In the genomic region with DNA sequence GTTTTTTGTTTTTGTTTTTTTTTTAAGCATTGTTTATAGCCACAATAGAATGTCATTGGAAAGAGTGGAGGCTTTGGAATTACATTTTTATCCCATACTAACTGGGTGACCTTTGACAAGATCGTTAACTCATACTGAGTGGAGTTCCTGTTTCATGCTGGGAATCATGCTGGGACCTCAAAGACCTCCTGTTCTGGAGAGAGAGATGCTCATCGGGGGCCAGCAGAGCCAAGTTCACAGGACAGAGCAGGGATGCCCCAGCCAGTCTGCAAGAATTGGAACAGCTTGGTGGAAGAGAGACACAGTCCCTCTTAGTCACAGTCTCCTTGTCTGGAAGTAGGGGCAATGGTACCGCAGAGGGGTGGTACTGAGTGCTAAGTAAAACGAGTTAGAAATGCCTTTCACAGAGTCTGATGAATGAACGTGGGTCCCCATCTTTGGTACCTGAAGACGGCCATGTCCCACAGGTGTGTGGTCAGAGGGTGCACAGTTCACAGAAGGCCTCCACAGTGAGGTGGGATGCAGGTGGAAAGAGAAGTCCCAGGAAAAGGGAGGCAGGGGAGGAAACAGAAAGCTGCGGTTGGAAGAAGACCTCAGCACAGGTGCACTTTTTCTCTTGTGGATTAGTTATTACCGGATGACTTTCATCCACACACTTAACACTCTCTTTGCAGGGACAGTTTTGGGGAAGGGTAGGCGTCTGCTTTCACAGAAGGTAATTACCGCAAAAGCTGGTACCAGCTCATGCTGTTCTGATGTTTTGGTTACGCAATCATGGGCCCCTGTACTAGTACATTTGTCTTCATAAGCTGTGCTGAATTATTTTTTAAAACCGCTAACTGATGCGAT, we compare ENCODE assay signal across 17 cellular contexts.
A peak's percentile ranks its signal among the peaks of the same experiment; 100 is the strongest.
DNase-seq lines count a peak whose midpoint lies in the region; ATAC-seq, FAIRE-seq and TF ChIP-seq lines count a peak whose summit lies in the region.
"Had no signal": no experiment of that assay in that cellular context is flagged by ENCODE, and none has a peak within 500 bp of the region (broad histone marks: within the 10 kb centered on the region; RNA-seq: fewer than 3 reads in every experiment).

No MANE protein-coding gene starts in this region.

- H2AFZ ChIP-seq in K562 (ENCODE audit: low read depth, low read length): no peak overlapping the region

- WGBS in K562 (ENCODE audit: insufficient coverage, low coverage, missing lambda C conversion rate): 64% methylated on average over 9 of the region's 13 CpGs

- POLR2A ChIA-PET in K562 (lab: Yijun Ruan, JAX): interaction anchor here (0.6 to 1.0 kb wide), 2 partner anchors 9 to 26 kb away, joined by 3 read pairs; no protein-coding TSS in a partner anchor

- no peaks in the 10 kb centered on the region for H3K27me3 ChIP-seq in K562 (ENCODE audit: control insufficient read depth in 2 of 2, insufficient read depth in 2 of 2, low read length in 2 of 2)
- H3K27me3 ChIP-seq: esophagus squamous epithelium had no signal

- peak; percentile 54 to 55 for ATAC-seq in activated T-cell treated with anti-CD3 and anti-CD28 coated beads, Interleukin-2, amount 50 U/mL, for 72 hours (replicated peaks in 1 of 2)
- no peak for ATAC-seq in K562

- H3K9ac ChIP-seq in K562 (ENCODE audit: insufficient read depth in 1 of 2, low read depth in 2 of 2, low read length in 2 of 2): no peak overlapping the region

- CTCF ChIA-PET in K562 (lab: Yijun Ruan, JAX; ENCODE audit: low intra/inter-chr PET ratio): no interaction called here

- no peaks in the 10 kb centered on the region for H3K9me1 ChIP-seq in K562 (ENCODE audit: control insufficient read depth, insufficient read depth, low read length)

- H3K4me3 Mint-ChIP-seq in activated T-cell treated with anti-CD3 and anti-CD28 coated beads, Interleukin-2, amount 50 U/mL, for 72 hours: peak overlapping the region in 1 of 2 donors; percentile 18
- peak overlapping the region; percentile 24 for H3K4me3 Mint-ChIP-seq in stimulated activated naive CD8-positive, alpha-beta T cell treated with anti-CD3 and anti-CD28 coated beads, Interleukin-15, Interleukin-2, amounts not matched to agents 100 ng/mL and 50 ng/mL, for 24 hours
- H3K4me3 Mint-ChIP-seq: memory B cell, nephron progenitor cell had no signal

- H3K9me3 ChIP-seq in KOPT-K1 (ENCODE audit: insufficient read depth, low read length, poor library complexity, severe bottlenecking) (no peaks in the 10 kb centered on the region), K562 (replicated peaks; ENCODE audit: control insufficient read depth, insufficient read depth, low read depth, low read length) (no peaks in the 10 kb centered on the region)
- H3K9me3 ChIP-seq: esophagus squamous epithelium had no signal

- peak overlapping the region; percentile 28 for H3K27ac Mint-ChIP-seq in activated T-cell treated with anti-CD3 and anti-CD28 coated beads, Interleukin-2, amount 50 U/mL, for 72 hours
- H3K27ac Mint-ChIP-seq in stimulated activated naive CD8-positive, alpha-beta T cell treated with anti-CD3 and anti-CD28 coated beads, Interleukin-15, Interleukin-2, amounts not matched to agents 100 ng/mL and 50 ng/mL, for 24 hours: peak overlapping the region; percentile 60
- H3K27ac Mint-ChIP-seq: memory B cell, nephron progenitor cell had no signal

- TF ChIP-seq POLR2A in K562 (conservative IDR thresholded peaks at IDR 0.05): no peak

- H3K36me3 Mint-ChIP-seq in activated T-cell treated with anti-CD3 and anti-CD28 coated beads, Interleukin-2, amount 50 U/mL, for 72 hours (ENCODE audit: insufficient read depth in 2 of 2): peaks cover 4 to 22% of the 10 kb centered on the region in 2 donors
- peaks cover 40% of the 10 kb centered on the region for H3K36me3 Mint-ChIP-seq in stimulated activated naive CD8-positive, alpha-beta T cell treated with anti-CD3 and anti-CD28 coated beads, Interleukin-15, Interleukin-2, amounts not matched to agents 100 ng/mL and 50 ng/mL, for 24 hours (ENCODE audit: low read depth)
- H3K36me3 Mint-ChIP-seq: memory B cell had no signal

- no peak for DNase-seq in activated T-cell treated with anti-CD3 and anti-CD28 coated beads, Interleukin-2, amount 50 U/mL, for 72 hours
- no peak for DNase-seq in activated T-cell treated with anti-CD3 and anti-CD28 coated beads, Interleukin-2, amount 50 U/mL, for 1 hour
- DNase-seq in K562 (ENCODE audit: extremely low read depth in 1 of 4, low spot score in 3 of 4) (no peak), NCI-H345 (lab: John Stamatoyannopoulos, UW) (no peak), NCI-H1694 treated with DMSO at 0.1 percent for 48 hours (lab: John Stamatoyannopoulos, UW) (no peak)
- no peak for DNase-seq in stimulated activated naive CD4-positive, alpha-beta T cell treated with Interleukin-2 at 50 U/mL for 16 hours (lab: John Stamatoyannopoulos, UW)
- DNase-seq: DMS 273 treated with DMSO at 0.1 percent for 48 hours, esophagus squamous epithelium, head of caudate nucleus, NCI-H526 treated with DMSO at 0.1 percent for 48 hours, nephron progenitor cell, substantia nigra had no signal

- peaks cover 75% of the 10 kb centered on the region for H3K4me1 Mint-ChIP-seq in activated T-cell treated with anti-CD3 and anti-CD28 coated beads, Interleukin-2, amount 50 U/mL, for 72 hours (ENCODE audit: low read depth)
- peaks cover 62% of the 10 kb centered on the region for H3K4me1 Mint-ChIP-seq in stimulated activated naive CD8-positive, alpha-beta T cell treated with anti-CD3 and anti-CD28 coated beads, Interleukin-15, Interleukin-2, amounts not matched to agents 100 ng/mL and 50 ng/mL, for 24 hours (ENCODE audit: low read depth)
- H3K4me1 Mint-ChIP-seq: memory B cell had no signal

- H3K4me1 ChIP-seq in K562 (replicated peaks in 1 of 2; ENCODE audit: control insufficient read depth in 2 of 2, insufficient read depth in 2 of 2, low read length in 2 of 2): no peaks in the 10 kb centered on the region; a peak in 1 of 5 replicates

- intact Hi-C loops in K562 (cut with micrococcal nuclease): no loop called here

- H3K4me2 ChIP-seq in K562 (ENCODE audit: insufficient read depth, low read length): no peak overlapping the region

- in situ Hi-C loops in K562 (cut with MboI): no loop called here

- no peak for TF ChIP-seq CTCF in K562 (IDR thresholded peaks at IDR 0.05 in 2 of 3, conservative IDR thresholded peaks at IDR 0.05 in 1 of 3; ENCODE audit: insufficient read depth in 2 of 3, low read depth in 1 of 3, low read length in 3 of 3)

- no peak overlapping the region for H3K4me3 ChIP-seq in K562
- H3K4me3 ChIP-seq: esophagus squamous epithelium had no signal

- peak overlapping the region; percentile 63 for H3K27ac ChIP-seq in KOPT-K1 (ENCODE audit: low read depth, low read length, poor library complexity, severe bottlenecking)
- no peak overlapping the region for H3K27ac ChIP-seq in K562 (ENCODE audit: extremely low read depth, low read depth, low read length)
- H3K27ac ChIP-seq: esophagus squamous epithelium had no signal

- no peaks in the 10 kb centered on the region; the same call in none of the 3 replicates for H3K79me2 ChIP-seq in K562 (ENCODE audit: control insufficient read depth, insufficient read depth, low read length)

- no TSS peak for BruUV-seq in K562 (replicated peaks; lab: Mats Ljungman, UMichigan)

- no peak for FAIRE-seq in K562 (lab: Jason Lieb, UNC)
- FAIRE-seq: keratinocyte, TTC549 had no signal

- H3K27me3 Mint-ChIP-seq in activated T-cell treated with anti-CD3 and anti-CD28 coated beads, Interleukin-2, amount 50 U/mL, for 72 hours (ENCODE audit: low read depth): no peaks in the 10 kb centered on the region
- H3K27me3 Mint-ChIP-seq in stimulated activated naive CD8-positive, alpha-beta T cell treated with anti-CD3 and anti-CD28 coated beads, Interleukin-15, Interleukin-2, amounts not matched to agents 100 ng/mL and 50 ng/mL, for 24 hours: no peaks in the 10 kb centered on the region

- TF ChIP-seq EP300 in K562 (IDR thresholded peaks at IDR 0.05; ENCODE audit: low read length): no peak

- no peaks in the 10 kb centered on the region for H4K20me1 ChIP-seq in K562 (replicated peaks; ENCODE audit: control insufficient read depth, insufficient read depth, low read length)

- peaks cover 0 to 3% of the 10 kb centered on the region in 2 donors for H3K9me3 Mint-ChIP-seq in activated T-cell treated with anti-CD3 and anti-CD28 coated beads, Interleukin-2, amount 50 U/mL, for 72 hours
- H3K9me3 Mint-ChIP-seq in stimulated activated naive CD8-positive, alpha-beta T cell treated with anti-CD3 and anti-CD28 coated beads, Interleukin-15, Interleukin-2, amounts not matched to agents 100 ng/mL and 50 ng/mL, for 24 hours: no peaks in the 10 kb centered on the region
- H3K9me3 Mint-ChIP-seq: nephron progenitor cell had no signal

- H3K36me3 ChIP-seq in KOPT-K1 (ENCODE audit: insufficient read depth, low read length) (peaks cover 3% of the 10 kb centered on the region), K562 (ENCODE audit: control insufficient read depth, insufficient read depth, low read length) (no peaks in the 10 kb centered on the region; the same call in 2 of the 3 replicates)
- H3K36me3 ChIP-seq: esophagus squamous epithelium had no signal

- TF ChIP-seq RAD21 in K562 (CRISPR knock-in tag; conservative IDR thresholded peaks at IDR 0.05 in 1 of 2, IDR thresholded peaks at IDR 0.05 in 1 of 2): no peak

TF ChIP-seq in K562, 482 proteins besides CTCF, POLR2A, EP300 and RAD21:
- TF ChIP-seq CHAMP1 (IDR thresholded peaks at IDR 0.05): no peak
- TF ChIP-seq CEBPG (CRISPR knock-in tag; IDR thresholded peaks at IDR 0.05): peak; percentile 42; the same call in 1 of the 2 replicates
- peak; percentile 66 to 77 for TF ChIP-seq CEBPG (tag; conservative IDR thresholded peaks at IDR 0.05 in 1 of 2, IDR thresholded peaks at IDR 0.05 in 1 of 2)
- peak; percentile 88 for TF ChIP-seq CEBPB (tag; IDR thresholded peaks at IDR 0.05)
